ENCODE assay signal across 1 cellular context in the genomic region with DNA sequence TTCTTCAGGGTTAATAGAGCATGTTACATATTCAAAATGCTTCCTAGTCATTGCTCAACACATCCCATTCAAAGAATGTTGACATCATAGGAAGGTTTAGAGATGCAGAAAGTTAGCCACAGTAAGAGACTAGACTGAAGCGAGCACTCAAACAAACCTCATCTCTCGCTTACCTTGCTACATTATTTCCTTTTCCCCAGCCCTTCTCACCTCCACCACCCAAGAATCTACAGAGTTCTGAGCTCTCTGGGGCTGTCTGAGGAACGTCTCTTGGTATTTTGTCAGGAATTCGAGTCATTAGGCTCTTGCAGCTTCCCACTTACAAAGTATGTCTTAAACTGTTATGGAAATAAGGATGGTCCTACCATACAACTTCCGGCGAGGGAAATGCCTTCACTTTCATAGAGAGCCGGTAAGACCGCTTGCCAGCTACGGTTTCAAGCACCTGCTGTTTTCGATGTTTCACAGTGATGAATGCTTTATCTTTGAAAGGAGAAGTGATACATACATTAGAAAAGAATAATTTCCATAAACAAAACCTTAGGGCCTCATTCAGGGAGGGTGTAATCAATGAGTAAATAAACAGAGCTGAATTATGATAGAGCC.
A peak's percentile ranks its signal among the peaks of the same experiment; 100 is the strongest.
TF ChIP-seq lines count a peak whose summit lies in the region.

No MANE protein-coding gene starts in this region.

TF ChIP-seq in H1, 55 proteins besides CTCF, POLR2A, EP300 and RAD21 (continued from another document):
- peak; percentile 67 for TF ChIP-seq TAF1 (IDR thresholded peaks at IDR 0.05; ENCODE audit: low read depth, low read length)
- 0 out of 4 replicates have a peak, but pooled peaks of 1 of the 2 experiments have one; percentile 51 for TF ChIP-seq HDAC2 (IDR thresholded peaks at IDR 0.05; ENCODE audit: borderline replicate concordance in 1 of 2, low read depth in 2 of 2, low read length in 2 of 2)
- TF ChIP-seq CEBPB (IDR thresholded peaks at IDR 0.05; ENCODE audit: low read depth, low read length), result peak; percentile 94
- no peak for TF ChIP-seq CHD1 (IDR thresholded peaks at IDR 0.05; ENCODE audit: low read depth, low read length)
- no peak for TF ChIP-seq SRF (IDR thresholded peaks at IDR 0.05; ENCODE audit: low read depth, low read length)
- peak; percentile 90 for TF ChIP-seq TEAD4 (IDR thresholded peaks at IDR 0.05; ENCODE audit: low read depth, low read length)
- peak; percentile 77 for TF ChIP-seq POLR2AphosphoS5 (IDR thresholded peaks at IDR 0.05; ENCODE audit: low read depth, low read length)
- TF ChIP-seq KDM1A (IDR thresholded peaks at IDR 0.05; ENCODE audit: borderline replicate concordance, low read length), result no peak
